15 cellular contexts compared by ENCODE assay signal in genomic region chr4:159495515-159496236, GRCh38.
DNase-seq lines count a peak whose midpoint lies in the region; ATAC-seq and TF ChIP-seq lines count a peak whose summit lies in the region.
"Had no signal": no experiment of that assay in that cellular context is flagged by ENCODE, and none has a peak within 500 bp of the region (broad histone marks: within the 10 kb centered on the region; RNA-seq: fewer than 3 reads in every experiment).

No MANE protein-coding gene starts in this region.

- no peak for DNase-seq in IMR-90
- peak; percentile 21 for DNase-seq in glomerular visceral epithelial cell (ENCODE audit: extremely low spot score)
- DNase-seq in aorta, result no peak
- DNase-seq in NCI-H748 (lab: John Stamatoyannopoulos, UW; ENCODE audit: unreplicated experiment), result no peak
- no peak for DNase-seq in WERI-Rb-1
- no peak for DNase-seq in HUDEP-2 (lab: John Stamatoyannopoulos, UW; ENCODE audit: unreplicated experiment in 76 of 76)
- DNase-seq: AML-193; Caco-2; CD4-positive, alpha-beta T cell; GM23248; HCEC 1CT had no signal

- no peak overlapping the region for H3K4me3 ChIP-seq in IMR-90 (ENCODE audit: insufficient read depth, low read depth, low read length)
- no peak overlapping the region for H3K4me3 ChIP-seq in aorta (ENCODE audit: low read length in 2 of 2)
- H3K4me3 ChIP-seq in WERI-Rb-1 (ENCODE audit: low read depth, low read length), result no peak overlapping the region
- H3K4me3 ChIP-seq: A549, GM23248 had no signal

- H3K9me1 ChIP-seq in IMR-90 (ENCODE audit: insufficient read depth, low read length), result no peaks in the 10 kb centered on the region

- H2AFZ ChIP-seq in IMR-90 (replicated peaks; ENCODE audit: low read length, poor library complexity), result peak overlapping the region; percentile 19
- H2AFZ ChIP-seq: GM23248 had no signal

- H3K27ac ChIP-seq in IMR-90 (ENCODE audit: insufficient read depth, low read length) (no peak overlapping the region), VCaP (peak overlapping the region; percentile 11; the same call in 1 of the 2 replicates), aorta (ENCODE audit: low read depth in 1 of 2, low read length in 2 of 2) (no peak overlapping the region), WERI-Rb-1 (no peak overlapping the region)
- H3K27ac ChIP-seq: A549, C4-2B, GM23248, HL-60 had no signal

- no peak overlapping the region for H2AK5ac ChIP-seq in IMR-90 (ENCODE audit: low read depth, low read length)

- H3K18ac ChIP-seq in IMR-90 (ENCODE audit: low read depth, low read length), result no peak overlapping the region

- no CpG with 5 or more reads among the region's 2 CpGs for WGBS in IMR-90 (ENCODE audit: extremely low coverage in 2 of 2, insufficient read length in 1 of 2), 2 experiments
- WGBS in aorta, 2 donors, result 64 to 68% methylated on average over 2 of the region's 2 CpGs

- no peaks in the 10 kb centered on the region for H4K20me1 ChIP-seq in IMR-90 (ENCODE audit: insufficient read depth, low read length)

- H3K4ac ChIP-seq in IMR-90 (ENCODE audit: low read depth, low read length), result no peak overlapping the region

- no peak overlapping the region for H2BK15ac ChIP-seq in IMR-90 (ENCODE audit: low read depth, low read length)

- BruUV-seq in IMR-90 (replicated peaks; lab: Mats Ljungman, UMichigan), result no TSS peak

- H4K5ac ChIP-seq in IMR-90 (ENCODE audit: low read depth, low read length), result no peak overlapping the region

- no peak overlapping the region for H4K91ac ChIP-seq in IMR-90 (ENCODE audit: insufficient read depth, low read depth, low read length)

- POLR2A ChIA-PET in IMR-90 (lab: Charles Lee; ENCODE audit: unreplicated experiment), result no interaction called here

- H3K27me3 ChIP-seq in IMR-90 (ENCODE audit: control insufficient read depth, insufficient read depth, low read length), result no peaks in the 10 kb centered on the region; the same call in 1 of the 2 replicates
- H3K27me3 ChIP-seq in aorta (ENCODE audit: control insufficient read depth in 1 of 2, insufficient read depth in 2 of 2, low read length in 1 of 2), result no peaks in the 10 kb centered on the region
- no peaks in the 10 kb centered on the region for H3K27me3 ChIP-seq in WERI-Rb-1 (ENCODE audit: insufficient read depth, low read depth, severe bottlenecking)

- no peak overlapping the region for H2BK120ac ChIP-seq in IMR-90 (ENCODE audit: low read depth, low read length)

- no peak for TF ChIP-seq RAD21 in IMR-90 (IDR thresholded peaks at IDR 0.05; ENCODE audit: low read length)

- H3K56ac ChIP-seq in IMR-90 (ENCODE audit: extremely low read depth, insufficient read depth, low read length), result no peak overlapping the region

- intact Hi-C loops in IMR-90 (cut with micrococcal nuclease), result no loop called here
- intact Hi-C loops in aorta (cut with DNase I), result no loop called here

- no peak overlapping the region for H2BK20ac ChIP-seq in IMR-90 (ENCODE audit: low read depth, low read length)

- ATAC-seq in IMR-90 (ENCODE audit: low read depth), result no peak
- ATAC-seq in aorta (ENCODE audit: low FRiP score), result peak; percentile 5
- ATAC-seq: A549 had no signal

- dilution Hi-C loops in IMR-90 (cut with HindIII; ENCODE audit: low sequenced_read_pairs, unreplicated experiment), result no loop called here

- no peak overlapping the region for H4K8ac ChIP-seq in IMR-90 (ENCODE audit: low read depth in 2 of 2, low read length in 2 of 2)

- H2BK5ac ChIP-seq in IMR-90 (ENCODE audit: low read depth, low read length, poor library complexity, severe bottlenecking), result no peak overlapping the region

- TF ChIP-seq CTCF in IMR-90 (conservative IDR thresholded peaks at IDR 0.05; ENCODE audit: low read depth, low read length), result no peak
- no peak for TF ChIP-seq CTCF in VCaP (conservative IDR thresholded peaks at IDR 0.05)
- no peak for TF ChIP-seq CTCF in WERI-Rb-1 (IDR thresholded peaks at IDR 0.05; ENCODE audit: low read depth, low read length)

- no peaks in the 10 kb centered on the region for H3K4me1 ChIP-seq in IMR-90 (ENCODE audit: control insufficient read depth, insufficient read depth, low read length)
- H3K4me1 ChIP-seq in aorta (ENCODE audit: control insufficient read depth in 1 of 2, insufficient read depth in 2 of 2, low read length in 2 of 2), result no peaks in the 10 kb centered on the region
- H3K4me1 ChIP-seq: A549, Caco-2 had no signal

- CTCF ChIA-PET in IMR-90 (lab: Yijun Ruan, JAX), result interaction anchor here (1.3 kb wide), 1 partner anchor 9 kb away, joined by 4 read pairs; no protein-coding TSS in a partner anchor

- in situ Hi-C loops in IMR-90 (cut with MboI; ENCODE audit: low sequenced_read_pairs), result no loop called here

- no peaks in the 10 kb centered on the region for H3K36me3 ChIP-seq in IMR-90 (ENCODE audit: control insufficient read depth, insufficient read depth, low read length)
- H3K36me3 ChIP-seq in aorta (ENCODE audit: control insufficient read depth in 1 of 2, insufficient read depth in 2 of 2, low read length in 1 of 2), result no peaks in the 10 kb centered on the region
- no peaks in the 10 kb centered on the region for H3K36me3 ChIP-seq in WERI-Rb-1

- no peaks in the 10 kb centered on the region for H3K79me1 ChIP-seq in IMR-90 (ENCODE audit: low read depth in 1 of 2, low read length in 2 of 2)

- no peak overlapping the region for H2AK9ac ChIP-seq in IMR-90 (replicated peaks; ENCODE audit: low read depth, low read length, poor library complexity)

- no peak for TF ChIP-seq POLR2A in IMR-90 (IDR thresholded peaks at IDR 0.05; ENCODE audit: low read depth, low read length)

- no peak overlapping the region for H3K9ac ChIP-seq in IMR-90 (ENCODE audit: low read depth, low read length)
- H3K9ac ChIP-seq: GM23248 had no signal

- H3K9me3 ChIP-seq in IMR-90 (ENCODE audit: control insufficient read depth, insufficient read depth, low read length) (no peaks in the 10 kb centered on the region), aorta (ENCODE audit: control insufficient read depth, low read length) (peaks cover 4% of the 10 kb centered on the region), WERI-Rb-1 (ENCODE audit: severe bottlenecking) (no peaks in the 10 kb centered on the region)
- H3K9me3 ChIP-seq: A549, Caco-2 had no signal

- no peak overlapping the region for H3K23ac ChIP-seq in IMR-90 (ENCODE audit: low read depth, low read length)

- no peak overlapping the region for H3K14ac ChIP-seq in IMR-90 (replicated peaks; ENCODE audit: low read depth, low read length)

- H3K4me2 ChIP-seq in IMR-90 (ENCODE audit: low read depth, low read length), result no peak overlapping the region
- H3K4me2 ChIP-seq: A549 had no signal

TF ChIP-seq in IMR-90, 13 proteins besides CTCF, POLR2A, EP300 and RAD21:
- TF ChIP-seq FOS (IDR thresholded peaks at IDR 0.05; ENCODE audit: low read depth, low read length), result no peak
- no peak for TF ChIP-seq CEBPB (IDR thresholded peaks at IDR 0.05; ENCODE audit: low read depth, low read length)
- TF ChIP-seq, protein P1, sequence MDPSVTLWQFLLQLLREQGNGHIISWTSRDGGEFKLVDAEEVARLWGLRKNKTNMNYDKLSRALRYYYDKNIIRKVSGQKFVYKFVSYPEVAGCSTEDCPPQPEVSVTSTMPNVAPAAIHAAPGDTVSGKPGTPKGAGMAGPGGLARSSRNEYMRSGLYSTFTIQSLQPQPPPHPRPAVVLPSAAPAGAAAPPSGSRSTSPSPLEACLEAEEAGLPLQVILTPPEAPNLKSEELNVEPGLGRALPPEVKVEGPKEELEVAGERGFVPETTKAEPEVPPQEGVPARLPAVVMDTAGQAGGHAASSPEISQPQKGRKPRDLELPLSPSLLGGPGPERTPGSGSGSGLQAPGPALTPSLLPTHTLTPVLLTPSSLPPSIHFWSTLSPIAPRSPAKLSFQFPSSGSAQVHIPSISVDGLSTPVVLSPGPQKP (IDR thresholded peaks at IDR 0.05; ENCODE audit: borderline replicate concordance, low read depth, low read length), result no peak
- TF ChIP-seq CHD1 (IDR thresholded peaks at IDR 0.05; ENCODE audit: low read depth, low read length), result no peak
- TF ChIP-seq NFE2L2 (IDR thresholded peaks at IDR 0.05; ENCODE audit: low read depth, low read length), result no peak
- TF ChIP-seq MAFK (IDR thresholded peaks at IDR 0.05; ENCODE audit: low read depth, low read length), result no peak
- TF ChIP-seq, protein P2, sequence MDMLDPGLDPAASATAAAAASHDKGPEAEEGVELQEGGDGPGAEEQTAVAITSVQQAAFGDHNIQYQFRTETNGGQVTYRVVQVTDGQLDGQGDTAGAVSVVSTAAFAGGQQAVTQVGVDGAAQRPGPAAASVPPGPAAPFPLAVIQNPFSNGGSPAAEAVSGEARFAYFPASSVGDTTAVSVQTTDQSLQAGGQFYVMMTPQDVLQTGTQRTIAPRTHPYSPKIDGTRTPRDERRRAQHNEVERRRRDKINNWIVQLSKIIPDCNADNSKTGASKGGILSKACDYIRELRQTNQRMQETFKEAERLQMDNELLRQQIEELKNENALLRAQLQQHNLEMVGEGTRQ (IDR thresholded peaks at IDR 0.05; ENCODE audit: low read depth, low read length), result no peak
- no peak for TF ChIP-seq BHLHE40 (IDR thresholded peaks at IDR 0.05; ENCODE audit: low read depth, low read length)
- no peak for TF ChIP-seq RFX5 (IDR thresholded peaks at IDR 0.05; ENCODE audit: low read depth, low read length)
- no peak for TF ChIP-seq RCOR1 (IDR thresholded peaks at IDR 0.05; ENCODE audit: insufficient replicate concordance, low read length)
- TF ChIP-seq SMC3 (IDR thresholded peaks at IDR 0.05; ENCODE audit: low read depth, low read length), result no peak
- TF ChIP-seq MXI1 (IDR thresholded peaks at IDR 0.05; ENCODE audit: borderline replicate concordance, low read depth, low read length), result no peak
- TF ChIP-seq MAZ (IDR thresholded peaks at IDR 0.05; ENCODE audit: borderline replicate concordance, low read depth, low read length), result no peak
